1 cellular context compared by ENCODE assay signal in the genomic region with DNA sequence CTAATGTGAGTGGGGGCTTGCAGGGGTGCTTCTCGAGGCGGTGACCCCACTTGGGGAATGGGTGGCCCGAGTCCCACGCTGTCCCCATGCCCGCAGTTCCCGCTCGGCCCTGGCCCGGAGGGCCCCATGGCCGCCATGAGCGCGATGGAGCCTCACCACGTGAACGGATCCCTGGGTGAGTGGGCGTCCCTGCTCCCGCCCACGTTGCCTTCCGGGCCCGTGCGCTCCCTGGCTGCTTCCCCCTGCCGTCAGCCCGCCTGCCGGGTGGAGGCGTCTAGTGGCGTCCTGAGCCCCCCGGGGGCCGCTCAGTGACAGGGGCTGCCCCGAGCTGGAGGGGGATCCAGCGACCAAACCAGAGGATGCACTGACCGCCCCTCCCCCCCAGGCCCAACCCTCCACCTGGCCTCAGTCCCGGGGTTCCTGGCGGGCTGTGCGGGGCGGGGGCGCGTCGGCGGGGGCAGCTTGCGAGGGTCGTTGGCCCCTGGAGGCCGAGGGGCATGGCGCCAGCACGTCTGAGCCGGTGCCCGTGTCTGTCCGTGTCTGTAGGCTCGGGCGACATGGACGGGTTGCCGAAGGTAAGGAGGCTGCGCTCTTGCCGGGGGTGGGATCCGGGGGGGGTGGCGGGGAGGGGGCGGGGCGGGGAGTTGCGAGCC.
TF ChIP-seq lines count a peak whose summit lies in the region.

No MANE protein-coding gene starts in this region.

TF ChIP-seq in K562, 482 proteins besides CTCF, POLR2A, EP300 and RAD21 (continued from another document and continues in another):
- TF ChIP-seq, protein P1, sequence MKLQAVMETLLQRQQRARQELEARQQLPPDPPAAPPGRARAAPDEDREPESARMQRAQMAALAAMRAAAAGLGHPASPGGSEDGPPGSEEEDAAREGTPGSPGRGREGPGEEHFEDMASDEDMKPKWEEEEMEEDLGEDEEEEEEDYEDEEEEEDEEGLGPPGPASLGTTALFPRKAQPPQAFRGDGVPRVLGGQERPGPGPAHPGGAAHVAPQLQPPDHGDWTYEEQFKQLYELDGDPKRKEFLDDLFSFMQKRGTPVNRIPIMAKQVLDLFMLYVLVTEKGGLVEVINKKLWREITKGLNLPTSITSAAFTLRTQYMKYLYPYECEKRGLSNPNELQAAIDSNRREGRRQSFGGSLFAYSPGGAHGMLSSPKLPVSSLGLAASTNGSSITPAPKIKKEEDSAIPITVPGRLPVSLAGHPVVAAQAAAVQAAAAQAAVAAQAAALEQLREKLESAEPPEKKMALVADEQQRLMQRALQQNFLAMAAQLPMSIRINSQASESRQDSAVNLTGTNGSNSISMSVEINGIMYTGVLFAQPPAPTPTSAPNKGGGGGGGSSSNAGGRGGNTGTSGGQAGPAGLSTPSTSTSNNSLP (IDR thresholded peaks at IDR 0.05; ENCODE audit: borderline replicate concordance, low read depth, low read length), result no peak
- no peak for TF ChIP-seq ZNF551 (CRISPR knock-in tag; IDR thresholded peaks at IDR 0.05)
- peak; percentile 86 for TF ChIP-seq L3MBTL2 (IDR thresholded peaks at IDR 0.05)
- TF ChIP-seq ZNF253 (CRISPR knock-in tag; conservative IDR thresholded peaks at IDR 0.05), result no peak
- TF ChIP-seq BCL6 (CRISPR knock-in tag; IDR thresholded peaks at IDR 0.05), result no peak
- no peak for TF ChIP-seq SMARCA5 (IDR thresholded peaks at IDR 0.05)
- no peak for TF ChIP-seq KLF6 (CRISPR knock-in tag; IDR thresholded peaks at IDR 0.05; ENCODE audit: borderline replicate concordance)
- TF ChIP-seq CHD1 (IDR thresholded peaks at IDR 0.05; ENCODE audit: low read length), result peak; percentile 62
- TF ChIP-seq ZNF449 (CRISPR knock-in tag; IDR thresholded peaks at IDR 0.05), result no peak
- 0 out of 2 replicates have a peak, but pooled peaks have one; percentile 37 for TF ChIP-seq CREB3 (tag; conservative IDR thresholded peaks at IDR 0.05; ENCODE audit: low read depth)
- no peak for TF ChIP-seq ZNF133 (CRISPR knock-in tag; IDR thresholded peaks at IDR 0.05)
- TF ChIP-seq U2AF2 (optimal IDR thresholded peaks at IDR 0.05; ENCODE audit: low read depth, low read length), result no peak
- no peak for TF ChIP-seq MIER1 (IDR thresholded peaks at IDR 0.05; ENCODE audit: low read depth)
- no peak for TF ChIP-seq MEF2A (IDR thresholded peaks at IDR 0.05; ENCODE audit: control insufficient read depth, low read depth, low read length)
- TF ChIP-seq IFI16 (CRISPR knock-in tag; IDR thresholded peaks at IDR 0.05), result no peak
- TF ChIP-seq ZNF174 (CRISPR knock-in tag; IDR thresholded peaks at IDR 0.05), result no peak
- no peak for TF ChIP-seq ZNF57 (CRISPR knock-in tag; IDR thresholded peaks at IDR 0.05)
- no peak for TF ChIP-seq ZNF668 (CRISPR knock-in tag; IDR thresholded peaks at IDR 0.05)
- no peak for TF ChIP-seq GTF2A2 (tag; IDR thresholded peaks at IDR 0.05)
- TF ChIP-seq ZNF212 (CRISPR knock-in tag; IDR thresholded peaks at IDR 0.05), result no peak
- no peak for TF ChIP-seq ATF3 (IDR thresholded peaks at IDR 0.05)
- no peak for TF ChIP-seq ATF3 (CRISPR knock-in tag; conservative IDR thresholded peaks at IDR 0.05)
- no peak for TF ChIP-seq FOXA3 (CRISPR knock-in tag; conservative IDR thresholded peaks at IDR 0.05 in 1 of 2, IDR thresholded peaks at IDR 0.05 in 1 of 2)
- TF ChIP-seq HSF4 (CRISPR knock-in tag; IDR thresholded peaks at IDR 0.05; ENCODE audit: borderline replicate concordance), result no peak
- TF ChIP-seq TFE3 (CRISPR knock-in tag; IDR thresholded peaks at IDR 0.05), result no peak
- TF ChIP-seq MEF2D (tag; conservative IDR thresholded peaks at IDR 0.05; ENCODE audit: low read depth), result no peak
- TF ChIP-seq BHLHE40 (IDR thresholded peaks at IDR 0.05; ENCODE audit: low read length), result peak; percentile 78
- no peak for TF ChIP-seq PCBP2 (IDR thresholded peaks at IDR 0.05; ENCODE audit: low read depth, low read length, poor library complexity, severe bottlenecking)
- TF ChIP-seq, protein P2, sequence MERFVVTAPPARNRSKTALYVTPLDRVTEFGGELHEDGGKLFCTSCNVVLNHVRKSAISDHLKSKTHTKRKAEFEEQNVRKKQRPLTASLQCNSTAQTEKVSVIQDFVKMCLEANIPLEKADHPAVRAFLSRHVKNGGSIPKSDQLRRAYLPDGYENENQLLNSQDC (CRISPR knock-in tag; IDR thresholded peaks at IDR 0.05), result no peak
- TF ChIP-seq NFYB (IDR thresholded peaks at IDR 0.05; ENCODE audit: extremely low read depth, insufficient read length), result no peak
- no peak for TF ChIP-seq FOXK2 (conservative IDR thresholded peaks at IDR 0.05 in 1 of 2, IDR thresholded peaks at IDR 0.05 in 1 of 2; ENCODE audit: low read depth in 2 of 2)
- no peak for TF ChIP-seq SETDB1 (IDR thresholded peaks at IDR 0.05; ENCODE audit: low read length)
- TF ChIP-seq SMARCA4 (IDR thresholded peaks at IDR 0.05), result no peak
- no peak for TF ChIP-seq STAG1 (CRISPR knock-in tag; IDR thresholded peaks at IDR 0.05; ENCODE audit: borderline replicate concordance)
- no peak for TF ChIP-seq ERF (CRISPR knock-in tag; IDR thresholded peaks at IDR 0.05)
- no peak for TF ChIP-seq NR1H2 (CRISPR knock-in tag; IDR thresholded peaks at IDR 0.05)
- TF ChIP-seq, protein P3, sequence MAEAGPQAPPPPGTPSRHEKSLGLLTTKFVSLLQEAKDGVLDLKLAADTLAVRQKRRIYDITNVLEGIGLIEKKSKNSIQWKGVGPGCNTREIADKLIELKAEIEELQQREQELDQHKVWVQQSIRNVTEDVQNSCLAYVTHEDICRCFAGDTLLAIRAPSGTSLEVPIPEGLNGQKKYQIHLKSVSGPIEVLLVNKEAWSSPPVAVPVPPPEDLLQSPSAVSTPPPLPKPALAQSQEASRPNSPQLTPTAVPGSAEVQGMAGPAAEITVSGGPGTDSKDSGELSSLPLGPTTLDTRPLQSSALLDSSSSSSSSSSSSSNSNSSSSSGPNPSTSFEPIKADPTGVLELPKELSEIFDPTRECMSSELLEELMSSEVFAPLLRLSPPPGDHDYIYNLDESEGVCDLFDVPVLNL (CRISPR knock-in tag; IDR thresholded peaks at IDR 0.05; ENCODE audit: low read depth), result no peak
- TF ChIP-seq MAZ (CRISPR knock-in tag; conservative IDR thresholded peaks at IDR 0.05 in 1 of 2, IDR thresholded peaks at IDR 0.05 in 1 of 2), result peak; percentile 56 to 66; a peak in 3 of 4 replicates
- TF ChIP-seq KLF10 (CRISPR knock-in tag; IDR thresholded peaks at IDR 0.05), result no peak
- no peak for TF ChIP-seq ZFP1 (CRISPR knock-in tag; IDR thresholded peaks at IDR 0.05)
- no peak for TF ChIP-seq SMAD3 (CRISPR knock-in tag; conservative IDR thresholded peaks at IDR 0.05)
- TF ChIP-seq, protein P4, sequence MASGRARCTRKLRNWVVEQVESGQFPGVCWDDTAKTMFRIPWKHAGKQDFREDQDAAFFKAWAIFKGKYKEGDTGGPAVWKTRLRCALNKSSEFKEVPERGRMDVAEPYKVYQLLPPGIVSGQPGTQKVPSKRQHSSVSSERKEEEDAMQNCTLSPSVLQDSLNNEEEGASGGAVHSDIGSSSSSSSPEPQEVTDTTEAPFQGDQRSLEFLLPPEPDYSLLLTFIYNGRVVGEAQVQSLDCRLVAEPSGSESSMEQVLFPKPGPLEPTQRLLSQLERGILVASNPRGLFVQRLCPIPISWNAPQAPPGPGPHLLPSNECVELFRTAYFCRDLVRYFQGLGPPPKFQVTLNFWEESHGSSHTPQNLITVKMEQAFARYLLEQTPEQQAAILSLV (tag; IDR thresholded peaks at IDR 0.05), result no peak
- TF ChIP-seq ZNF140 (CRISPR knock-in tag; IDR thresholded peaks at IDR 0.05), result no peak
- no peak for TF ChIP-seq ZNF41 (CRISPR knock-in tag; conservative IDR thresholded peaks at IDR 0.05)
- no peak for TF ChIP-seq MBD1 (CRISPR knock-in tag; IDR thresholded peaks at IDR 0.05)
- TF ChIP-seq CLOCK (CRISPR knock-in tag; IDR thresholded peaks at IDR 0.05; ENCODE audit: borderline replicate concordance), result no peak
- TF ChIP-seq, protein P5, sequence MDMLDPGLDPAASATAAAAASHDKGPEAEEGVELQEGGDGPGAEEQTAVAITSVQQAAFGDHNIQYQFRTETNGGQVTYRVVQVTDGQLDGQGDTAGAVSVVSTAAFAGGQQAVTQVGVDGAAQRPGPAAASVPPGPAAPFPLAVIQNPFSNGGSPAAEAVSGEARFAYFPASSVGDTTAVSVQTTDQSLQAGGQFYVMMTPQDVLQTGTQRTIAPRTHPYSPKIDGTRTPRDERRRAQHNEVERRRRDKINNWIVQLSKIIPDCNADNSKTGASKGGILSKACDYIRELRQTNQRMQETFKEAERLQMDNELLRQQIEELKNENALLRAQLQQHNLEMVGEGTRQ (CRISPR knock-in tag; IDR thresholded peaks at IDR 0.05), result peak; percentile 63
- TF ChIP-seq PHF8 (IDR thresholded peaks at IDR 0.05; ENCODE audit: borderline replicate concordance, low read length), result peak; percentile 25; the same call in 1 of the 2 replicates
- no peak for TF ChIP-seq XRCC3 (IDR thresholded peaks at IDR 0.05)
- TF ChIP-seq SRSF9 (IDR thresholded peaks at IDR 0.05; ENCODE audit: borderline replicate concordance, low read depth, low read length), result no peak
- TF ChIP-seq SNIP1 (IDR thresholded peaks at IDR 0.05; ENCODE audit: low read depth), result no peak
- no peak for TF ChIP-seq ESRRA (IDR thresholded peaks at IDR 0.05; ENCODE audit: borderline replicate concordance, low read depth)
- TF ChIP-seq ZNF263 (CRISPR knock-in tag; IDR thresholded peaks at IDR 0.05; ENCODE audit: borderline replicate concordance), result 0 out of 2 replicates have a peak, but pooled peaks have one; percentile 27
- no peak for TF ChIP-seq ZC3H8 (IDR thresholded peaks at IDR 0.05)
- TF ChIP-seq FOXJ2 (tag; IDR thresholded peaks at IDR 0.05), result no peak
- TF ChIP-seq TAF9B (IDR thresholded peaks at IDR 0.05; ENCODE audit: partially characterized antibody), result no peak
- TF ChIP-seq HDGF (IDR thresholded peaks at IDR 0.05), result no peak
- no peak for TF ChIP-seq ZNF778 (CRISPR knock-in tag; IDR thresholded peaks at IDR 0.05)
- TF ChIP-seq ILK (tag; IDR thresholded peaks at IDR 0.05; ENCODE audit: borderline replicate concordance, low read depth), result no peak
